In genomic region chr11:91394073-91394717, GRCh38 we compare ENCODE assay signal across 1 cellular context.
TF ChIP-seq lines count a peak whose summit lies in the region.

No MANE protein-coding gene starts in this region.

TF ChIP-seq in GM12878, 131 proteins besides CTCF, POLR2A, EP300 and RAD21 (continued from another document):
- no peak for TF ChIP-seq RELA (IDR thresholded peaks at IDR 0.05; ENCODE audit: borderline replicate concordance, partially characterized antibody)
- no peak for TF ChIP-seq NR2C2 (IDR thresholded peaks at IDR 0.05; ENCODE audit: borderline replicate concordance, control insufficient read depth, insufficient read length, low read depth)
- no peak for TF ChIP-seq LARP7 (IDR thresholded peaks at IDR 0.05)
